In the genomic region with DNA sequence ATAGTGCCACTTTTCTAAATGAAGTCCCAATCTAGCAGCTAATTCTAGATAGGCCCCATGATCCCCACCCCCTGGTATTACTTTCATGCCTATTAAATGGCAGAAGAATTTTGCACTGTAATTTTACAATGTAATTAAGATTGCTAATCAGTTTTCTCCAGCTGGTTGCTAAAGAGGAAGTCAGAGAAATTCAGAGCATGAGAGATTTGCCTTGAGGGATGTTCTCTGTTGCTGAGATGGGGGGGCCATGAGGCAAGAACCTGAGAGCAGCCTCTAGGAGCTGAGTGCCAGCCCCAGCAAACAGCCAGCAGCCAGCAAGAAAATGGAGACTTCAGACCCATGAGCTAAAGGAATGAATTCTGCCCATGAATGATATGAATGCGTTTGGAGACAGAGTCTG, we compare ENCODE assay signal across 18 cellular contexts.
"Had no signal": no experiment of that assay in that cellular context is flagged by ENCODE, and none has a peak within 500 bp of the region (broad histone marks: within the 10 kb centered on the region; RNA-seq: fewer than 3 reads in every experiment).

No MANE protein-coding gene starts in this region.

- H3K4me3 ChIP-seq: colonic mucosa, dorsolateral prefrontal cortex, esophagus squamous epithelium, gastroesophageal sphincter, thoracic aorta had no signal

- H3K79me2 ChIP-seq: parathyroid adenoma had no signal

- H3K4me3 Mint-ChIP-seq: activated naive CD4-positive, alpha-beta T cell treated with anti-CD3 and anti-CD28 coated beads, Interleukin-2, amount 10 ng/mL, durations not matched to agents 7 days and 5 days; nephron progenitor cell; T-helper 1 cell treated with Interleukin-12 subunit alpha and Interleukin-12 subunit beta and Interleukin-4 antibody, amounts not matched to agents 30 μg/mL and 1 μg/mL, for 36 hours; type B pancreatic cell; WTC11 had no signal

- H3K27ac Mint-ChIP-seq: activated naive CD4-positive, alpha-beta T cell treated with anti-CD3 and anti-CD28 coated beads, Interleukin-2, amount 10 ng/mL, durations not matched to agents 7 days and 5 days; nephron progenitor cell; type B pancreatic cell; WTC11 had no signal

- H3K4me1 Mint-ChIP-seq: nephron progenitor cell, WTC11 had no signal

- H3K27me3 ChIP-seq: colonic mucosa, dorsolateral prefrontal cortex, esophagus squamous epithelium, gastroesophageal sphincter had no signal

- H3K4me1 ChIP-seq: colonic mucosa, esophagus squamous epithelium, gastroesophageal sphincter, parathyroid adenoma had no signal

- H3K9ac ChIP-seq: parathyroid adenoma had no signal

- H3K27me3 Mint-ChIP-seq: activated naive CD4-positive, alpha-beta T cell treated with anti-CD3 and anti-CD28 coated beads, Interleukin-2, amount 10 ng/mL, durations not matched to agents 7 days and 5 days; type B pancreatic cell had no signal

- H3K27ac ChIP-seq: colonic mucosa, dorsolateral prefrontal cortex, esophagus squamous epithelium, gastroesophageal sphincter, parathyroid adenoma, thoracic aorta had no signal

- H3K36me3 ChIP-seq: colonic mucosa, gastroesophageal sphincter, thoracic aorta had no signal

- ATAC-seq: gastroesophageal sphincter, left cardiac atrium, right cardiac atrium, WTC11 had no signal

- DNase-seq: activated naive CD4-positive, alpha-beta T cell treated with anti-CD3 and anti-CD28 coated beads, Interleukin-2, amount 10 ng/mL, durations not matched to agents 7 days and 5 days; activated T-cell treated with anti-CD3 and anti-CD28 coated beads, Interleukin-2, amount 50 U/mL, for 48 hours; amygdala; colonic mucosa; dorsolateral prefrontal cortex; esophagus squamous epithelium; islet precursor cell; left cardiac atrium; nephron progenitor cell; right cardiac atrium; stimulated activated CD4-positive, alpha-beta T cell treated with anti-CD3 and anti-CD28 coated beads, Interleukin-4, amount 100 ng/mL, for 24 hours; stimulated activated naive CD4-positive, alpha-beta T cell treated with Interleukin-2 at 50 U/mL for 16 hours had no signal
